Comparison of ENCODE assay signal across 29 cellular contexts in the genomic region with DNA sequence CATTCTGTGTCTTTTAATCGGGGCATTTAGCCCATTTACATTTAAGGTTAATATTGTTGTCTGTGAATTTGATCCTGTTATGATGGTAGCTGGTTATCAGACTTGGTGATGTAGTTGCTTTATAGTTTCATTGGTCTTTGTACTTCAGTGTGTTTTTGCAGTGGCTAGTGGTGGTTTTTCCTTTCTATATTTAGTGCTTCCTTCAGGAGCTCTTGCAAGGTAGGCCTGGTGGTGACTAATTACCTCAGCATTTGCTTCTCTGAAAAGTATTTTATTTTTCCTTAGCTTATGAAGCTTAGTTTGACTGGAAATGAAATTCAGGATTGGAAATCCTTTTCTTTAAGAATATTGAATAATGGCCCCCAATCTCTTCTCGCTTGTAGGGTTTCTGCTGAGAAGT.
DNase-seq lines count a peak whose midpoint lies in the region; ATAC-seq, FAIRE-seq and TF ChIP-seq lines count a peak whose summit lies in the region.
"Had no signal": no experiment of that assay in that cellular context is flagged by ENCODE, and none has a peak within 500 bp of the region (broad histone marks: within the 10 kb centered on the region; RNA-seq: fewer than 3 reads in every experiment).

No MANE protein-coding gene starts in this region.

- no peaks in the 10 kb centered on the region for H3K9me3 ChIP-seq in astrocyte (ENCODE audit: insufficient read depth, low read depth, low read length)
- H3K9me3 ChIP-seq: tibial nerve had no signal

- peak overlapping the region; percentile 4 for H3K27ac ChIP-seq in astrocyte (ENCODE audit: low read depth, low read length)
- H3K27ac ChIP-seq: 22Rv1, tibial nerve had no signal

- no peak overlapping the region for H3K27ac Mint-ChIP-seq in astrocyte (ENCODE audit: unreplicated experiment)
- H3K27ac Mint-ChIP-seq: activated CD4-positive, alpha-beta memory T cell treated with anti-CD3 and anti-CD28 coated beads, Interleukin-2, amount 10 ng/mL, durations not matched to agents 7 days and 5 days; B cell; memory B cell; stimulated activated naive CD8-positive, alpha-beta T cell treated with anti-CD3 and anti-CD28 coated beads, Interleukin-15, amount 100 ng/mL, for 72 hours had no signal

- DNase-seq in NCI-H748 (lab: John Stamatoyannopoulos, UW; ENCODE audit: unreplicated experiment) (peak; percentile 6), NCI-H748 treated with DMSO at 0.1 percent for 48 hours (lab: John Stamatoyannopoulos, UW) (no peak), astrocyte (ENCODE audit: low read depth) (peak; percentile 77), fibroblast of the aortic adventitia (ENCODE audit: low read depth) (peak; percentile 18), Kasumi-1 (lab: John Stamatoyannopoulos, UW) (no peak), NCI-H2029 treated with DMSO at 0.1 percent for 48 hours (lab: John Stamatoyannopoulos, UW) (no peak), RKO (ENCODE audit: low spot score) (no peak)
- DNase-seq: activated CD4-positive, alpha-beta memory T cell treated with anti-CD3 and anti-CD28 coated beads, Interleukin-2, amount 10 ng/mL, durations not matched to agents 7 days and 5 days; activated gamma-delta T cell; activated T-cell treated with anti-CD3 and anti-CD28 coated beads for 4 hours; central memory CD4-positive, alpha-beta T cell; DMS53; hippocampal formation; MM.1S; naive B cell; NCI-H146; NCI-H2171 treated with DMSO at 0.1 percent for 48 hours; NCI-H526; right cardiac atrium; stimulated activated naive CD8-positive, alpha-beta T cell treated with anti-CD3 and anti-CD28 coated beads, Interleukin-15, amount 100 ng/mL, for 72 hours; T-helper 9 cell had no signal

- TF ChIP-seq CTCF in astrocyte (IDR thresholded peaks at IDR 0.05; ENCODE audit: insufficient read depth, low read depth, low read length): no peak
- TF ChIP-seq CTCF in fibroblast of the aortic adventitia (IDR thresholded peaks at IDR 0.05; ENCODE audit: insufficient read depth, low read length): no peak

- peak; percentile 34 for FAIRE-seq in astrocyte (lab: Jason Lieb, UNC)
- FAIRE-seq: frontal cortex, GM12878, islet of Langerhans had no signal

- H3K9ac ChIP-seq in astrocyte (ENCODE audit: low read length): no peak overlapping the region

- no peak overlapping the region for H3K4me3 Mint-ChIP-seq in astrocyte (ENCODE audit: unreplicated experiment)
- H3K4me3 Mint-ChIP-seq: activated CD4-positive, alpha-beta memory T cell treated with anti-CD3 and anti-CD28 coated beads, Interleukin-2, amount 10 ng/mL, durations not matched to agents 7 days and 5 days; B cell; memory B cell; naive B cell; stimulated activated naive CD8-positive, alpha-beta T cell treated with anti-CD3 and anti-CD28 coated beads, Interleukin-15, amount 100 ng/mL, for 72 hours had no signal

- no peak for ATAC-seq in GM21825 (IDR thresholded peaks at IDR 0.05; ENCODE audit: unreplicated experiment)
- ATAC-seq: GM12878; right cardiac atrium; stimulated activated naive CD8-positive, alpha-beta T cell treated with anti-CD3 and anti-CD28 coated beads, Interleukin-15, amount 100 ng/mL, for 72 hours had no signal

- no peaks in the 10 kb centered on the region for H4K20me1 ChIP-seq in astrocyte (ENCODE audit: insufficient read depth, low read length)

- no peak overlapping the region for H2AFZ ChIP-seq in astrocyte (ENCODE audit: low read depth, low read length)

- H3K9me3 Mint-ChIP-seq in astrocyte (ENCODE audit: unreplicated experiment): peaks cover 3% of the 10 kb centered on the region

- H3K4me2 ChIP-seq in astrocyte (ENCODE audit: low read length): peak overlapping the region; percentile 54

- H3K4me3 ChIP-seq in astrocyte (ENCODE audit: insufficient read depth, low read depth, low read length): no peak overlapping the region
- H3K4me3 ChIP-seq in fibroblast of the aortic adventitia (ENCODE audit: low read depth, low read length): no peak overlapping the region
- H3K4me3 ChIP-seq: GM12878, tibial nerve had no signal

- peaks cover 4% of the 10 kb centered on the region for H3K4me1 ChIP-seq in astrocyte (ENCODE audit: insufficient read depth, low read length)
- H3K4me1 ChIP-seq: tibial nerve had no signal

- H3K27me3 ChIP-seq in astrocyte (ENCODE audit: insufficient read depth, low read length): no peaks in the 10 kb centered on the region
- H3K27me3 ChIP-seq: tibial nerve had no signal

- H3K36me3 Mint-ChIP-seq in astrocyte (ENCODE audit: low read depth, unreplicated experiment): peaks cover 6% of the 10 kb centered on the region
- H3K36me3 Mint-ChIP-seq: memory B cell, naive B cell had no signal

- H3K36me3 ChIP-seq in astrocyte (ENCODE audit: insufficient read depth, low read length): no peaks in the 10 kb centered on the region

- peaks cover 18% of the 10 kb centered on the region for H3K4me1 Mint-ChIP-seq in astrocyte (ENCODE audit: low read depth, unreplicated experiment)
- H3K4me1 Mint-ChIP-seq: activated CD4-positive, alpha-beta memory T cell treated with anti-CD3 and anti-CD28 coated beads, Interleukin-2, amount 10 ng/mL, durations not matched to agents 7 days and 5 days; B cell; memory B cell; naive B cell; stimulated activated naive CD8-positive, alpha-beta T cell treated with anti-CD3 and anti-CD28 coated beads, Interleukin-15, amount 100 ng/mL, for 72 hours had no signal

- no peaks in the 10 kb centered on the region for H3K27me3 Mint-ChIP-seq in astrocyte (ENCODE audit: low read depth, unreplicated experiment)
- H3K27me3 Mint-ChIP-seq: activated CD4-positive, alpha-beta memory T cell treated with anti-CD3 and anti-CD28 coated beads, Interleukin-2, amount 10 ng/mL, durations not matched to agents 7 days and 5 days; B cell; memory B cell; naive B cell; stimulated activated naive CD8-positive, alpha-beta T cell treated with anti-CD3 and anti-CD28 coated beads, Interleukin-15, amount 100 ng/mL, for 72 hours had no signal

- H3K79me2 ChIP-seq in astrocyte (ENCODE audit: insufficient read depth, low read length): no peaks in the 10 kb centered on the region

Comparison
In these comparisons a context has a peak if more than half of its experiments do, and no peak if none do; other contexts are left out.
1. DNase-seq: peak in NCI-H748 (single experiment), astrocyte (single experiment) and fibroblast of the aortic adventitia (single experiment); none in NCI-H748 treated with DMSO at 0.1 percent for 48 hours (single experiment), Kasumi-1 (0 of 2), NCI-H2029 treated with DMSO at 0.1 percent for 48 hours (single experiment) and RKO (single experiment).